ENCODE assay signal across 1 cellular context in genomic region chr3:27281671-27282150, GRCh38.
A peak's percentile ranks its signal among the peaks of the same experiment; 100 is the strongest.
TF ChIP-seq lines count a peak whose summit lies in the region.

No MANE protein-coding gene starts in this region.

TF ChIP-seq in HepG2, 621 proteins besides CTCF, POLR2A, EP300 and RAD21 (continued from another document and continues in another):
- TF ChIP-seq ZNF235 (CRISPR knock-in tag; IDR thresholded peaks at IDR 0.05; ENCODE audit: borderline replicate concordance) (no peak), RNF219 (CRISPR knock-in tag; IDR thresholded peaks at IDR 0.05) (no peak), ZNF800 (CRISPR knock-in tag; IDR thresholded peaks at IDR 0.05) (no peak; the same call in 1 of the 2 replicates), ZNF781 (CRISPR knock-in tag; IDR thresholded peaks at IDR 0.05; ENCODE audit: borderline replicate concordance, not compliant biosample characterization) (no peak), NBN (conservative IDR thresholded peaks at IDR 0.05) (no peak), FOXP1 (IDR thresholded peaks at IDR 0.05) (peak; percentile 94), FOXP1 (CRISPR knock-in tag; IDR thresholded peaks at IDR 0.05) (peak; percentile 94), MXI1 (IDR thresholded peaks at IDR 0.05; ENCODE audit: borderline replicate concordance, low read depth, low read length) (no peak; the same call in 2 of the 3 replicates), FLYWCH1 (CRISPR knock-in tag; IDR thresholded peaks at IDR 0.05) (no peak), ZFP36L2 (CRISPR knock-in tag; IDR thresholded peaks at IDR 0.05) (no peak), NCOA1 (CRISPR knock-in tag; IDR thresholded peaks at IDR 0.05) (no peak), SP140L (CRISPR knock-in tag; IDR thresholded peaks at IDR 0.05; ENCODE audit: borderline replicate concordance) (no peak), ISL2 (CRISPR knock-in tag; IDR thresholded peaks at IDR 0.05) (peak; percentile 81), TAF1 (CRISPR knock-in tag; IDR thresholded peaks at IDR 0.05) (no peak), ZNF577 (CRISPR knock-in tag; IDR thresholded peaks at IDR 0.05; ENCODE audit: borderline replicate concordance, low read depth) (no peak), IKZF5 (CRISPR knock-in tag; IDR thresholded peaks at IDR 0.05) (peak; percentile 80; the same call in 1 of the 2 replicates), MBNL3 (CRISPR knock-in tag; conservative IDR thresholded peaks at IDR 0.05) (no peak), FOXP4 (CRISPR knock-in tag; IDR thresholded peaks at IDR 0.05) (peak; percentile 91), THAP9 (CRISPR knock-in tag; IDR thresholded peaks at IDR 0.05; ENCODE audit: borderline replicate concordance) (no peak), ZNF124 (CRISPR knock-in tag; IDR thresholded peaks at IDR 0.05) (no peak), HMG20A (CRISPR knock-in tag; IDR thresholded peaks at IDR 0.05; ENCODE audit: borderline replicate concordance) (peak; percentile 91), PAWR (CRISPR knock-in tag; IDR thresholded peaks at IDR 0.05; ENCODE audit: borderline replicate concordance) (no peak), ZBTB44 (CRISPR knock-in tag; IDR thresholded peaks at IDR 0.05) (no peak), BATF2 (CRISPR knock-in tag; IDR thresholded peaks at IDR 0.05) (no peak), MED13 (CRISPR knock-in tag; IDR thresholded peaks at IDR 0.05) (no peak), ZNF747 (CRISPR knock-in tag; IDR thresholded peaks at IDR 0.05; ENCODE audit: borderline replicate concordance) (0 out of 2 replicates have a peak, but pooled peaks have one; percentile 18), CREB3 (CRISPR knock-in tag; IDR thresholded peaks at IDR 0.05) (peak; percentile 72; the same call in 1 of the 2 replicates), ZBTB34 (CRISPR knock-in tag; IDR thresholded peaks at IDR 0.05) (no peak), ZNF616 (CRISPR knock-in tag; IDR thresholded peaks at IDR 0.05; ENCODE audit: low read depth) (no peak), RORA (CRISPR knock-in tag; IDR thresholded peaks at IDR 0.05) (no peak; the same call in 1 of the 2 replicates), SP2 (CRISPR knock-in tag; IDR thresholded peaks at IDR 0.05) (no peak), REXO4 (CRISPR knock-in tag; IDR thresholded peaks at IDR 0.05; ENCODE audit: borderline replicate concordance) (no peak), ISX (CRISPR knock-in tag; conservative IDR thresholded peaks at IDR 0.05) (no peak), ZNF34 (CRISPR knock-in tag; IDR thresholded peaks at IDR 0.05; ENCODE audit: borderline replicate concordance) (no peak), MIER2 (CRISPR knock-in tag; IDR thresholded peaks at IDR 0.05) (no peak), ZNF773 (CRISPR knock-in tag; IDR thresholded peaks at IDR 0.05; ENCODE audit: borderline replicate concordance) (no peak), ZNF501 (CRISPR knock-in tag; IDR thresholded peaks at IDR 0.05) (no peak), HNF1A (IDR thresholded peaks at IDR 0.05; ENCODE audit: low read depth) (peak; percentile 93), HNF1A (CRISPR knock-in tag; IDR thresholded peaks at IDR 0.05; ENCODE audit: borderline replicate concordance) (peak; percentile 89; the same call in 1 of the 2 replicates), ZFAT (CRISPR knock-in tag; conservative IDR thresholded peaks at IDR 0.05) (no peak), ZNF589 (CRISPR knock-in tag; conservative IDR thresholded peaks at IDR 0.05) (no peak), EZH2 (conservative IDR thresholded peaks at IDR 0.05; ENCODE audit: low read depth, low read length) (no peak), ZMYM4 (CRISPR knock-in tag; IDR thresholded peaks at IDR 0.05) (peak; percentile 72), THAP8 (CRISPR knock-in tag; IDR thresholded peaks at IDR 0.05; ENCODE audit: borderline replicate concordance) (no peak), MXD4 (CRISPR knock-in tag; IDR thresholded peaks at IDR 0.05) (no peak)
